In genomic region chr21:18832950-18833349, GRCh38 we compare ENCODE assay signal across 16 cellular contexts.
DNase-seq lines count a peak whose midpoint lies in the region; FAIRE-seq and TF ChIP-seq lines count a peak whose summit lies in the region.
"Had no signal": no experiment of that assay in that cellular context is flagged by ENCODE, and none has a peak within 500 bp of the region (broad histone marks: within the 10 kb centered on the region; RNA-seq: fewer than 3 reads in every experiment).

No MANE protein-coding gene starts in this region.

- CTCF ChIA-PET in PC-9 (lab: Charles Lee) = no interaction called here

- no peak for FAIRE-seq in bronchial epithelial cell (lab: Jason Lieb, UNC)
- no peak for FAIRE-seq in D721Med (lab: Jason Lieb, UNC)
- no peak for FAIRE-seq in GM12891 (lab: Jason Lieb, UNC)

- H3K27me3 ChIP-seq in PC-9 (ENCODE audit: insufficient read depth, low read depth) (no peaks in the 10 kb centered on the region), bronchial epithelial cell (ENCODE audit: control insufficient read depth, insufficient read depth, low read length) (no peaks in the 10 kb centered on the region), mesenchymal stem cell (ENCODE audit: control insufficient read depth in 1 of 2, insufficient read depth in 1 of 2, low read length in 2 of 2) (no peaks in the 10 kb centered on the region)
- H3K27me3 ChIP-seq: esophagus squamous epithelium had no signal

- H3K4ac ChIP-seq in mesenchymal stem cell (ENCODE audit: low read depth in 1 of 2, low read length in 2 of 2) = no peak overlapping the region

- peaks cover 11% of the 10 kb centered on the region; the same call in 1 of the 2 replicates for H3K4me1 ChIP-seq in PC-9 (replicated peaks; ENCODE audit: insufficient read depth)
- H3K4me1 ChIP-seq in mesenchymal stem cell (ENCODE audit: control insufficient read depth, insufficient read depth, low read depth, low read length) = no peaks in the 10 kb centered on the region
- H3K4me1 ChIP-seq: esophagus squamous epithelium had no signal

- H3K18ac ChIP-seq in mesenchymal stem cell (ENCODE audit: low read depth in 1 of 2, low read length in 2 of 2) = no peak overlapping the region

- DNase-seq in ELR (ENCODE audit: low read depth) (peak; percentile 0), PC-9 (peak; percentile 15 to 62), bronchial epithelial cell (ENCODE audit: low read depth) (peak; percentile 74), mesenchymal stem cell (peak; percentile 67), head of caudate nucleus (no peak), D721Med (ENCODE audit: insufficient read length, low spot score) (no peak), NCI-H2171 (lab: John Stamatoyannopoulos, UW) (no peak), GM12891 (ENCODE audit: insufficient read length, low spot score) (no peak)
- DNase-seq: activated naive CD4-positive, alpha-beta T cell treated with anti-CD3 and anti-CD28 coated beads, Interleukin-2, amount 10 ng/mL, durations not matched to agents 7 days and 5 days; cortex of kidney; esophagus squamous epithelium; KG1; naive B cell; NCI-H146; stimulated activated CD4-positive, alpha-beta T cell treated with anti-CD3 and anti-CD28 coated beads, Interleukin-2, amount 100 ng/mL, for 48 hours; WERI-Rb-1 had no signal

- no peak for TF ChIP-seq CTCF in PC-9 (conservative IDR thresholded peaks at IDR 0.05)
- no peak for TF ChIP-seq CTCF in bronchial epithelial cell (IDR thresholded peaks at IDR 0.05; ENCODE audit: insufficient read depth, low read length, severe bottlenecking)
- TF ChIP-seq CTCF in D721Med (IDR thresholded peaks at IDR 0.05; ENCODE audit: insufficient read depth, missing control alignments) = no peak

- no peaks in the 10 kb centered on the region for H3K79me1 ChIP-seq in mesenchymal stem cell (replicated peaks; ENCODE audit: low read length, poor library complexity, severe bottlenecking)

- no peaks in the 10 kb centered on the region for H4K20me1 ChIP-seq in PC-9 (ENCODE audit: insufficient read depth)

- no peak overlapping the region for H3K14ac ChIP-seq in mesenchymal stem cell (ENCODE audit: low read length in 2 of 2)

- H3K4me2 ChIP-seq in PC-9 (peak overlapping the region; percentile 35; the same call in 1 of the 2 replicates), mesenchymal stem cell (ENCODE audit: low read length, poor library complexity, severe bottlenecking) (no peak overlapping the region)

- BruUV-seq in PC-9 (replicated peaks; lab: Mats Ljungman, UMichigan) = no TSS peak

- no peak overlapping the region for H4K8ac ChIP-seq in mesenchymal stem cell (ENCODE audit: low read length)

- no peak overlapping the region for H3K4me3 ChIP-seq in PC-9
- H3K4me3 ChIP-seq in bronchial epithelial cell (ENCODE audit: low read depth, low read length) = no peak overlapping the region
- H3K4me3 ChIP-seq in mesenchymal stem cell (ENCODE audit: insufficient read depth in 1 of 2, low read depth in 1 of 2, low read length in 2 of 2) = no peak overlapping the region
- H3K4me3 ChIP-seq: esophagus squamous epithelium had no signal

- H2BK15ac ChIP-seq in mesenchymal stem cell (ENCODE audit: low read depth, poor library complexity, severe bottlenecking) = no peak overlapping the region

- no peak overlapping the region for H2BK5ac ChIP-seq in mesenchymal stem cell (ENCODE audit: low read depth, low read length, poor library complexity, severe bottlenecking)

- H3K9me2 ChIP-seq in PC-9 (ENCODE audit: insufficient read depth) = no peaks in the 10 kb centered on the region

- TF ChIP-seq POLR2A in GM12891 (IDR thresholded peaks at IDR 0.05; ENCODE audit: low read depth, low read length) = no peak

- no peaks in the 10 kb centered on the region for H3K79me2 ChIP-seq in PC-9 (ENCODE audit: low read depth)

- no peak overlapping the region for H3K9ac ChIP-seq in mesenchymal stem cell (ENCODE audit: low read length)

- H2AFZ ChIP-seq in PC-9 (no peak overlapping the region), mesenchymal stem cell (ENCODE audit: low read depth, low read length) (no peak overlapping the region)

- no peak overlapping the region for H3K23ac ChIP-seq in mesenchymal stem cell (ENCODE audit: low read length in 2 of 2)

- H3K27ac ChIP-seq in PC-9 (no peak overlapping the region), mesenchymal stem cell (ENCODE audit: low read length, poor library complexity, severe bottlenecking) (no peak overlapping the region)
- H3K27ac ChIP-seq: esophagus squamous epithelium, WERI-Rb-1 had no signal

- H3K36me3 ChIP-seq in PC-9 (ENCODE audit: low read depth) (no peaks in the 10 kb centered on the region), bronchial epithelial cell (ENCODE audit: control insufficient read depth, insufficient read depth, low read length) (no peaks in the 10 kb centered on the region), mesenchymal stem cell (ENCODE audit: control insufficient read depth in 1 of 2, insufficient read depth in 2 of 2, low read depth in 1 of 2, low read length in 2 of 2) (no peaks in the 10 kb centered on the region)
- H3K36me3 ChIP-seq: esophagus squamous epithelium, WERI-Rb-1 had no signal

- no peak overlapping the region for H2BK12ac ChIP-seq in mesenchymal stem cell (ENCODE audit: low read length in 2 of 2)

- H3K9me3 ChIP-seq in PC-9 (ENCODE audit: insufficient read depth, low read depth) (no peaks in the 10 kb centered on the region), mesenchymal stem cell (ENCODE audit: control insufficient read depth, low read length) (peaks cover 7% of the 10 kb centered on the region)
- H3K9me3 ChIP-seq: esophagus squamous epithelium had no signal

- 20% methylated on average over 1 of the region's 2 CpGs for whole genome bisulfite sequencing in mesenchymal stem cell

- H3F3A ChIP-seq in PC-9 (ENCODE audit: insufficient read depth, low read depth) = peaks cover 4% of the 10 kb centered on the region; the same call in 1 of the 2 replicates

- no peak overlapping the region for H2AK5ac ChIP-seq in mesenchymal stem cell (ENCODE audit: low read length, severe bottlenecking)

- intact Hi-C loops in PC-9 (cut with micrococcal nuclease; ENCODE audit: unreplicated experiment) = no loop called here
- intact Hi-C loops in head of caudate nucleus (cut with DNase I) = no loop called here

- H2BK120ac ChIP-seq in mesenchymal stem cell (ENCODE audit: low read depth, low read length) = no peak overlapping the region

- POLR2A ChIA-PET in PC-9 (lab: Charles Lee; ENCODE audit: unreplicated experiment) = no interaction called here

- H4K91ac ChIP-seq in mesenchymal stem cell (ENCODE audit: low read length) = no peak overlapping the region

TF ChIP-seq in GM12891, 5 proteins besides CTCF, POLR2A, EP300 and RAD21:
- no peak for TF ChIP-seq SPI1 (IDR thresholded peaks at IDR 0.05; ENCODE audit: low read depth, low read length)
- no peak for TF ChIP-seq TAF1 (IDR thresholded peaks at IDR 0.05; ENCODE audit: low read depth, low read length)
- no peak for TF ChIP-seq PAX5 (IDR thresholded peaks at IDR 0.05; ENCODE audit: insufficient read depth, low read length, severe bottlenecking)
- no peak for TF ChIP-seq POU2F2 (IDR thresholded peaks at IDR 0.05; ENCODE audit: low read depth, low read length)
- no peak for TF ChIP-seq POLR2AphosphoS5 (IDR thresholded peaks at IDR 0.05; ENCODE audit: low read depth, low read length)
TF ChIP-seq in GM12891: peak in this region for 0.

Comparison
In these comparisons a context has a peak if more than half of its experiments do, and no peak if none do; other contexts are left out.
1. DNase-seq: peak in ELR (single experiment), PC-9 (2 of 2), bronchial epithelial cell (single experiment) and mesenchymal stem cell (single experiment); none in head of caudate nucleus (0 of 42), D721Med (single experiment), NCI-H2171 (single experiment) and GM12891 (single experiment).